11 cellular contexts compared by ENCODE assay signal in the genomic region with DNA sequence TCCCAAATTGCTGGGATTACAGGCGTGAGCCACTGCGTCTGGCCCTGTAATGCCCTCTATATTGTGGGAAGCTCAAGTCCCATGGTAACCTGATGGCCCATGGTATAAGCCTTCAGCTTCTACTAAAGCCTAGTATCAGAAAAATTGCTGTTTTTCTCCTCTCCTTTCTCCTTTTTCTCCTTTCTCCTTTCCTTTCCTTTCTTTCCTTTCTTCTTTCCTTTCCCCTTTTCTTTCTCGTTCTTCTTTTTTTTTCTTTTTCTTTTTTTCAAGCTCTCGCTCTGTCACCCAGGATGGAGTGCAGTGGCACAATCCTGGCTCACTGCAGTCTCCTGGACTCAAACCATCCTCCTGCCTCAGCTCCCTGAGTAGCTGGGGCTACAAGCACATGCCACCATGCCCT.
"Had no signal": no experiment of that assay in that cellular context is flagged by ENCODE, and none has a peak within 500 bp of the region (broad histone marks: within the 10 kb centered on the region; RNA-seq: fewer than 3 reads in every experiment).

No MANE protein-coding gene starts in this region.

- H3K4me2 ChIP-seq: GM23338 had no signal

- H3K9ac ChIP-seq: GM23248 had no signal

- ATAC-seq: GM23338, HCT116 had no signal

- H3K4me3 ChIP-seq: GM23248, GM23338, HAP-1 had no signal

- DNase-seq: GM23248, GOT3, H7, H9, HCEC 1CT, HFFc6 had no signal

- H3K4me1 ChIP-seq: HAP-1 had no signal

- FAIRE-seq: H1, H54 had no signal

- H2AFZ ChIP-seq: GM23248, GM23338 had no signal

- H3K27ac ChIP-seq: GM23248 had no signal

- H3K36me3 ChIP-seq: HAP-1 had no signal

- H3K9me3 ChIP-seq: HAP-1 had no signal
